Comparison of ENCODE assay signal across 39 cellular contexts in genomic region chr10:112675560-112676083, GRCh38.
"Had no signal": no experiment of that assay in that cellular context is flagged by ENCODE, and none has a peak within 500 bp of the region (broad histone marks: within the 10 kb centered on the region; RNA-seq: fewer than 3 reads in every experiment).

No MANE protein-coding gene starts in this region.

- H3K27ac ChIP-seq: adrenal gland, ascending aorta, body of pancreas, brain microvascular endothelial cell, breast epithelium, cardiac muscle cell had no signal

- H3K36me3 Mint-ChIP-seq: brain had no signal

- ATAC-seq: activated naive CD4-positive, alpha-beta T cell treated with anti-CD3 and anti-CD28 coated beads, Interleukin-2, amount 50 U/mL, for 72 hours; activated naive CD8-positive, alpha-beta T cell treated with anti-CD3 and anti-CD28 coated beads, Interleukin-2, amount 50 U/mL, for 24 hours; activated T-cell treated with anti-CD3 and anti-CD28 coated beads, Interleukin-2, amount 50 U/mL, for 4 hours; activated T-cell treated with anti-CD3 and anti-CD28 coated beads, Interleukin-2, amount 50 U/mL, for 72 hours; activated T-helper 17 cell treated with anti-CD3 and anti-CD28 coated beads, Interleukin-2, amount 50 U/mL, for 72 hours; body of pancreas had no signal

- H3K9me3 Mint-ChIP-seq: activated naive CD4-positive, alpha-beta T cell treated with anti-CD3 and anti-CD28 coated beads for 36 hours; activated naive CD4-positive, alpha-beta T cell treated with anti-CD3 and anti-CD28 coated beads, Interleukin-2, amount 10 ng/mL, durations not matched to agents 7 days and 5 days; activated naive CD4-positive, alpha-beta T cell treated with anti-CD3 and anti-CD28 coated beads, Interleukin-2, amount 50 U/mL, for 24 hours; activated naive CD4-positive, alpha-beta T cell treated with anti-CD3 and anti-CD28 coated beads, Interleukin-2, amount 50 U/mL, for 72 hours; activated naive CD8-positive, alpha-beta T cell treated with anti-CD3 and anti-CD28 coated beads for 36 hours; activated naive CD8-positive, alpha-beta T cell treated with anti-CD3 and anti-CD28 coated beads, Interleukin-2, amount 10 ng/mL, durations not matched to agents 7 days and 5 days; activated naive CD8-positive, alpha-beta T cell treated with anti-CD3 and anti-CD28 coated beads, Interleukin-2, amount 50 U/mL, for 24 hours; activated T-cell treated with anti-CD3 and anti-CD28 coated beads, Interleukin-2, amount 50 U/mL, for 24 hours; activated T-cell treated with anti-CD3 and anti-CD28 coated beads, Interleukin-2, amount 50 U/mL, for 4 hours; activated T-cell treated with anti-CD3 and anti-CD28 coated beads, Interleukin-2, amount 50 U/mL, for 72 hours; activated T-helper 1 cell treated with anti-CD3 and anti-CD28 coated beads, Interleukin-12 subunit alpha, Interleukin-12 subunit beta, Interleukin-2, Interleukin-4 antibody, amounts not matched to agents 30 ng/mL and 10 ng/mL and 1 ng/mL, durations not matched to agents 14 hours and 24 hours and 36 hours; activated T-helper 17 cell treated with anti-CD3 and anti-CD28 coated beads, Interleukin-2, amount 50 U/mL, for 72 hours; activated T-helper 2 cell treated with anti-CD3 and anti-CD28 coated beads, Interferon-gamma antibody, Interleukin-2, Interleukin-4, amounts not matched to agents 10 μg/mL and 5 μg/mL and 100 μg/mL, durations not matched to agents 14 hours and 24 hours and 36 hours; brain; central memory CD8-positive, alpha-beta T cell had no signal

- H3K27me3 ChIP-seq: adrenal gland, ascending aorta, body of pancreas, brain microvascular endothelial cell, breast epithelium, cardiac muscle cell had no signal

- FAIRE-seq: astrocyte, bronchial epithelial cell, colon had no signal

- H3K27me3 Mint-ChIP-seq: activated naive CD4-positive, alpha-beta T cell treated with anti-CD3 and anti-CD28 coated beads, Interleukin-2, amount 10 ng/mL, durations not matched to agents 7 days and 5 days; activated naive CD4-positive, alpha-beta T cell treated with anti-CD3 and anti-CD28 coated beads, Interleukin-2, amount 50 U/mL, for 24 hours; activated naive CD8-positive, alpha-beta T cell; activated naive CD8-positive, alpha-beta T cell treated with anti-CD3 and anti-CD28 coated beads for 36 hours; activated naive CD8-positive, alpha-beta T cell treated with anti-CD3 and anti-CD28 coated beads, Interleukin-2, amount 10 ng/mL, durations not matched to agents 7 days and 5 days; activated naive CD8-positive, alpha-beta T cell treated with anti-CD3 and anti-CD28 coated beads, Interleukin-2, amount 50 U/mL, for 24 hours; activated T-cell treated with anti-CD3 and anti-CD28 coated beads, Interleukin-2, amount 50 U/mL, for 24 hours; activated T-helper 17 cell treated with anti-CD3 and anti-CD28 coated beads, Interleukin-2, amount 50 U/mL, for 72 hours; brain; central memory CD8-positive, alpha-beta T cell had no signal

- H3K9me3 ChIP-seq: adrenal gland, ascending aorta, body of pancreas, breast epithelium had no signal

- H3K27ac Mint-ChIP-seq: activated naive CD4-positive, alpha-beta T cell treated with anti-CD3 and anti-CD28 coated beads for 36 hours; activated naive CD4-positive, alpha-beta T cell treated with anti-CD3 and anti-CD28 coated beads, Interleukin-2, amount 10 ng/mL, durations not matched to agents 7 days and 5 days; activated naive CD4-positive, alpha-beta T cell treated with anti-CD3 and anti-CD28 coated beads, Interleukin-2, amount 50 U/mL, for 24 hours; activated naive CD4-positive, alpha-beta T cell treated with anti-CD3 and anti-CD28 coated beads, Interleukin-2, amount 50 U/mL, for 72 hours; activated naive CD8-positive, alpha-beta T cell; activated naive CD8-positive, alpha-beta T cell treated with anti-CD3 and anti-CD28 coated beads for 36 hours; activated naive CD8-positive, alpha-beta T cell treated with anti-CD3 and anti-CD28 coated beads, Interleukin-2, amount 10 ng/mL, durations not matched to agents 7 days and 5 days; activated naive CD8-positive, alpha-beta T cell treated with anti-CD3 and anti-CD28 coated beads, Interleukin-2, amount 50 U/mL, for 24 hours; activated T-cell treated with anti-CD3 and anti-CD28 coated beads, Interleukin-2, amount 50 U/mL, for 24 hours; activated T-cell treated with anti-CD3 and anti-CD28 coated beads, Interleukin-2, amount 50 U/mL, for 72 hours; activated T-helper 1 cell treated with anti-CD3 and anti-CD28 coated beads, Interleukin-12 subunit alpha, Interleukin-12 subunit beta, Interleukin-2, Interleukin-4 antibody, amounts not matched to agents 30 ng/mL and 10 ng/mL and 1 ng/mL, durations not matched to agents 14 hours and 24 hours and 36 hours; activated T-helper 17 cell treated with anti-CD3 and anti-CD28 coated beads, Interleukin-2, amount 50 U/mL, for 72 hours; activated T-helper 2 cell treated with anti-CD3 and anti-CD28 coated beads, Interferon-gamma antibody, Interleukin-2, Interleukin-4, amounts not matched to agents 10 μg/mL and 5 μg/mL and 100 μg/mL, durations not matched to agents 14 hours and 24 hours and 36 hours; brain had no signal

- H3K4me1 ChIP-seq: ascending aorta, body of pancreas, breast epithelium had no signal

- H3K4me3 ChIP-seq: adrenal gland, ascending aorta, body of pancreas, breast epithelium, cardiac muscle cell had no signal

- H3K4me3 Mint-ChIP-seq: activated naive CD4-positive, alpha-beta T cell treated with anti-CD3 and anti-CD28 coated beads for 36 hours; activated naive CD4-positive, alpha-beta T cell treated with anti-CD3 and anti-CD28 coated beads, Interleukin-2, amount 10 ng/mL, durations not matched to agents 7 days and 5 days; activated naive CD4-positive, alpha-beta T cell treated with anti-CD3 and anti-CD28 coated beads, Interleukin-2, amount 50 U/mL, for 24 hours; activated naive CD8-positive, alpha-beta T cell; activated naive CD8-positive, alpha-beta T cell treated with anti-CD3 and anti-CD28 coated beads for 36 hours; activated naive CD8-positive, alpha-beta T cell treated with anti-CD3 and anti-CD28 coated beads, Interleukin-2, amount 10 ng/mL, durations not matched to agents 7 days and 5 days; activated naive CD8-positive, alpha-beta T cell treated with anti-CD3 and anti-CD28 coated beads, Interleukin-2, amount 50 U/mL, for 24 hours; activated T-cell treated with anti-CD3 and anti-CD28 coated beads, Interleukin-2, amount 50 U/mL, for 24 hours; activated T-cell treated with anti-CD3 and anti-CD28 coated beads, Interleukin-2, amount 50 U/mL, for 4 hours; activated T-cell treated with anti-CD3 and anti-CD28 coated beads, Interleukin-2, amount 50 U/mL, for 72 hours; activated T-helper 1 cell treated with anti-CD3 and anti-CD28 coated beads, Interleukin-12 subunit alpha, Interleukin-12 subunit beta, Interleukin-2, Interleukin-4 antibody, amounts not matched to agents 30 ng/mL and 10 ng/mL and 1 ng/mL, durations not matched to agents 14 hours and 24 hours and 36 hours; activated T-helper 17 cell treated with anti-CD3 and anti-CD28 coated beads, Interleukin-2, amount 50 U/mL, for 72 hours; brain; central memory CD8-positive, alpha-beta T cell had no signal

- DNase-seq: activated effector memory CD4-positive, alpha-beta T cell treated with anti-CD3 and anti-CD28 coated beads, Interleukin-2, amount 50 U/mL, for 16 hours; activated effector memory CD4-positive, alpha-beta T cell treated with Interleukin-2 at 50 U/mL for 16 hours; activated gamma-delta T cell; activated gamma-delta T cell treated with Interleukin-2 at 50 U/mL for 16 hours; activated naive CD4-positive, alpha-beta T cell treated with anti-CD3 and anti-CD28 coated beads for 36 hours; activated naive CD4-positive, alpha-beta T cell treated with anti-CD3 and anti-CD28 coated beads, Interleukin-2, amount 10 ng/mL, durations not matched to agents 7 days and 5 days; activated naive CD4-positive, alpha-beta T cell treated with anti-CD3 and anti-CD28 coated beads, Interleukin-2, amount 50 U/mL, for 16 hours; activated naive CD4-positive, alpha-beta T cell treated with Interleukin-2 at 50 U/mL for 16 hours; activated naive CD8-positive, alpha-beta T cell treated with anti-CD3 and anti-CD28 coated beads for 36 hours; activated naive CD8-positive, alpha-beta T cell treated with anti-CD3 and anti-CD28 coated beads, Interleukin-2, amount 10 ng/mL, durations not matched to agents 7 days and 5 days; activated naive CD8-positive, alpha-beta T cell treated with anti-CD3 and anti-CD28 coated beads, Interleukin-2, amount 50 U/mL, for 24 hours; activated T-cell treated with anti-CD3 and anti-CD28 coated beads, Interleukin-2, amount 50 U/mL, for 24 hours; activated T-cell treated with anti-CD3 and anti-CD28 coated beads, Interleukin-2, amount 50 U/mL, for 4 hours; activated T-cell treated with anti-CD3 and anti-CD28 coated beads, Interleukin-2, amount 50 U/mL, for 48 hours; activated T-cell treated with anti-CD3 and anti-CD28 coated beads, Interleukin-2, amount 50 U/mL, for 72 hours; adrenal gland; amniotic stem cell; amygdala; anterior cingulate cortex; aorta; body of pancreas; brain microvascular endothelial cell; caudate nucleus; central memory CD4-positive, alpha-beta T cell; cerebellar nuclear complex had no signal

- H3K4me1 Mint-ChIP-seq: activated naive CD4-positive, alpha-beta T cell treated with anti-CD3 and anti-CD28 coated beads, Interleukin-2, amount 10 ng/mL, durations not matched to agents 7 days and 5 days; activated naive CD4-positive, alpha-beta T cell treated with anti-CD3 and anti-CD28 coated beads, Interleukin-2, amount 50 U/mL, for 24 hours; activated naive CD8-positive, alpha-beta T cell treated with anti-CD3 and anti-CD28 coated beads for 36 hours; activated naive CD8-positive, alpha-beta T cell treated with anti-CD3 and anti-CD28 coated beads, Interleukin-2, amount 10 ng/mL, durations not matched to agents 7 days and 5 days; activated naive CD8-positive, alpha-beta T cell treated with anti-CD3 and anti-CD28 coated beads, Interleukin-2, amount 50 U/mL, for 24 hours; activated T-helper 17 cell treated with anti-CD3 and anti-CD28 coated beads, Interleukin-2, amount 50 U/mL, for 72 hours; brain; central memory CD8-positive, alpha-beta T cell had no signal

- H3K36me3 ChIP-seq: adrenal gland, brain microvascular endothelial cell, breast epithelium, cardiac muscle cell had no signal
